In the genomic region with DNA sequence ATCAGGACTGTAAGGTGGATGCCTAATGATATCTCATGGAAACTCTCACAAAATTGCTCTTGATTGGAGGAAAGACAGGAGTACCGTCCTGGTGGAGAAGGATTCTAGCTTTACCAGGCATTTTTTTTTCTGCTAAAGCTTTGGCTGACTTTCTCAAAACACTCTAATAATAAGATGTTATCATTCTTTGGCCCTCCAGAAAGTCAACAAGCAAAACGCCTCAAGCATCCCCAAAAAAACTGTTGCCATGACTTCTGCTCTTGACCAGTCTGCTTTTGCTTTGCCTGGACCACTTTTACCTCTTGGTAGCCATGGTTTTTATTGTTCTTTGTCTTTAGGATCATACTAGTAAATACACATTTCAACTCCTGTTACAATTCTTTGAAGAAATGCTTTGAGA, we compare ENCODE assay signal across 18 cellular contexts. TPM values are rescaled to one million over a fixed set of nuclear protein-coding genes. Genes with fewer than 3 reads are reported as not detected.
A peak's percentile ranks its signal among the peaks of the same experiment; 100 is the strongest.
DNase-seq lines count a peak whose midpoint lies in the region; ATAC-seq and TF ChIP-seq lines count a peak whose summit lies in the region.
"Had no signal": no experiment of that assay in that cellular context is flagged by ENCODE, and none has a peak within 500 bp of the region (broad histone marks: within the 10 kb centered on the region; RNA-seq: fewer than 3 reads in every experiment).

No MANE protein-coding gene starts in this region.

- no peak for TF ChIP-seq POLR2A in spleen (IDR thresholded peaks at IDR 0.05)
- no peak for TF ChIP-seq POLR2A in tibial nerve (IDR thresholded peaks at IDR 0.05)

- H3K4ac ChIP-seq in mesenchymal stem cell (ENCODE audit: low read depth in 1 of 2, low read length in 2 of 2): no peak overlapping the region

- H3K9ac ChIP-seq in mesenchymal stem cell (ENCODE audit: low read length) (peak overlapping the region; percentile 23), smooth muscle cell (ENCODE audit: low read depth) (no peak overlapping the region)
- H3K9ac ChIP-seq: BLaER1 treated with 17β-estradiol and CSF1 and Interleukin-3, amounts not matched to agents 10 nM and 100 nM had no signal

- no peaks in the 10 kb centered on the region for H3F3A ChIP-seq in smooth muscle cell (ENCODE audit: low read depth)

- H3K18ac ChIP-seq in mesenchymal stem cell (ENCODE audit: low read depth in 1 of 2, low read length in 2 of 2): no peak overlapping the region

- H2AFZ ChIP-seq in mesenchymal stem cell (ENCODE audit: low read depth, low read length): no peak overlapping the region
- H2AFZ ChIP-seq in smooth muscle cell (ENCODE audit: low read depth): no peak overlapping the region

- no peak overlapping the region for H3K14ac ChIP-seq in mesenchymal stem cell (ENCODE audit: low read length in 2 of 2)

- no peak overlapping the region for H4K91ac ChIP-seq in mesenchymal stem cell (ENCODE audit: low read length)

- no peak overlapping the region for H2BK120ac ChIP-seq in mesenchymal stem cell (ENCODE audit: low read depth, low read length)

- H3K27me3 ChIP-seq in mesenchymal stem cell (ENCODE audit: control insufficient read depth in 1 of 2, insufficient read depth in 1 of 2, low read length in 2 of 2) (no peaks in the 10 kb centered on the region), smooth muscle cell (ENCODE audit: low read depth) (no peaks in the 10 kb centered on the region), spleen (replicated peaks in 1 of 7) (no peaks in the 10 kb centered on the region), tibial nerve (no peaks in the 10 kb centered on the region)
- H3K27me3 ChIP-seq: BLaER1 treated with 17β-estradiol and CSF1 and Interleukin-3, amounts not matched to agents 10 nM and 100 nM had no signal

- no peak overlapping the region for H4K8ac ChIP-seq in mesenchymal stem cell (ENCODE audit: low read length)

- DNase-seq in DMS79 (lab: John Stamatoyannopoulos, UW) (peak; percentile 23), RPMI7951 (ENCODE audit: low read depth) (peak; percentile 12), fibroblast of mammary gland (ENCODE audit: low read depth) (peak; percentile 11), mesenchymal stem cell (no peak), smooth muscle cell (lab: John Stamatoyannopoulos, UW; ENCODE audit: unreplicated experiment) (no peak), spleen (no peak), tibial nerve (ENCODE audit: low spot score in 2 of 2) (no peak)
- DNase-seq: ACHN; Calu3; CD8-positive, alpha-beta T cell; DMS 273 treated with DMSO at 0.1 percent for 48 hours; DMS53; GF-D8; H9; KG1 had no signal

- H3K79me1 ChIP-seq in mesenchymal stem cell (replicated peaks; ENCODE audit: low read length, poor library complexity, severe bottlenecking): peaks cover 4% of the 10 kb centered on the region

- no peak for ATAC-seq in HG02571 (IDR thresholded peaks at IDR 0.05; ENCODE audit: unreplicated experiment)
- ATAC-seq: CD8-positive, alpha-beta T cell; GM12878 had no signal

- H3K36me3 ChIP-seq in mesenchymal stem cell (ENCODE audit: control insufficient read depth in 1 of 2, insufficient read depth in 2 of 2, low read depth in 1 of 2, low read length in 2 of 2) (no peaks in the 10 kb centered on the region), smooth muscle cell (ENCODE audit: low read depth) (no peaks in the 10 kb centered on the region), spleen (no peaks in the 10 kb centered on the region), tibial nerve (peaks cover 0 to 5% (median 0%) of the 10 kb centered on the region in 3 donors)

- H3K27ac ChIP-seq in mesenchymal stem cell (ENCODE audit: low read length, poor library complexity, severe bottlenecking) (no peak overlapping the region), smooth muscle cell (ENCODE audit: low read depth) (no peak overlapping the region), spleen (no peak overlapping the region), tibial nerve (no peak overlapping the region)
- H3K27ac ChIP-seq: BLaER1 treated with 17β-estradiol and CSF1 and Interleukin-3, amounts not matched to agents 10 nM and 100 nM had no signal

- intact Hi-C loops in spleen (cut with DNase I; ENCODE audit: low total_unique reads): no loop called here

- TF ChIP-seq EP300 in tibial nerve (IDR thresholded peaks at IDR 0.05): no peak

- H2BK12ac ChIP-seq in mesenchymal stem cell (ENCODE audit: low read length in 2 of 2): no peak overlapping the region

- H4K20me1 ChIP-seq in smooth muscle cell (ENCODE audit: low read depth): no peaks in the 10 kb centered on the region
- H4K20me1 ChIP-seq: BLaER1 treated with 17β-estradiol and CSF1 and Interleukin-3, amounts not matched to agents 10 nM and 100 nM had no signal

- no peak overlapping the region for H2AK5ac ChIP-seq in mesenchymal stem cell (ENCODE audit: low read length, severe bottlenecking)

- H2BK5ac ChIP-seq in mesenchymal stem cell (ENCODE audit: low read depth, low read length, poor library complexity, severe bottlenecking): no peak overlapping the region

- H2BK15ac ChIP-seq in mesenchymal stem cell (ENCODE audit: low read depth, poor library complexity, severe bottlenecking): no peak overlapping the region

- H3K4me2 ChIP-seq in mesenchymal stem cell (ENCODE audit: low read length, poor library complexity, severe bottlenecking) (no peak overlapping the region), smooth muscle cell (no peak overlapping the region)
- H3K4me2 ChIP-seq: BLaER1 treated with 17β-estradiol and CSF1 and Interleukin-3, amounts not matched to agents 10 nM and 100 nM had no signal

- H3K9me3 ChIP-seq in mesenchymal stem cell (ENCODE audit: control insufficient read depth, low read length) (no peaks in the 10 kb centered on the region), smooth muscle cell (replicated peaks; ENCODE audit: low read depth) (no peaks in the 10 kb centered on the region), spleen (peaks cover 0 to 11% (median 4%) of the 10 kb centered on the region in 8 donors), tibial nerve (peaks cover 0 to 3% (median 0%) of the 10 kb centered on the region in 4 donors)

- 92% methylated on average over 2 of the region's 2 CpGs for WGBS in mesenchymal stem cell
- 95% methylated on average over 2 of the region's 2 CpGs for WGBS in smooth muscle cell (ENCODE audit: low lambda C conversion rate)
- WGBS in spleen, 5 donors: 88 to 100% (median 90%) methylated on average over 2 of the region's 2 CpGs
- 67 to 75% methylated on average over 2 of the region's 2 CpGs for WGBS in tibial nerve, 2 donors

- TF ChIP-seq CTCF in fibroblast of mammary gland (conservative IDR thresholded peaks at IDR 0.05; ENCODE audit: control insufficient read depth, insufficient read depth, low read depth, low read length) (no peak), smooth muscle cell (IDR thresholded peaks at IDR 0.05; ENCODE audit: borderline replicate concordance, insufficient read depth, poor library complexity, severe bottlenecking) (no peak), spleen (IDR thresholded peaks at IDR 0.05 in 8 of 11, conservative IDR thresholded peaks at IDR 0.05 in 3 of 11) (no peak), tibial nerve (IDR thresholded peaks at IDR 0.05) (no peak)

- no peaks in the 10 kb centered on the region for H3K4me1 ChIP-seq in mesenchymal stem cell (ENCODE audit: control insufficient read depth, insufficient read depth, low read depth, low read length)
- H3K4me1 ChIP-seq in smooth muscle cell (ENCODE audit: low read depth): no peaks in the 10 kb centered on the region
- no peaks in the 10 kb centered on the region for H3K4me1 ChIP-seq in spleen
- H3K4me1 ChIP-seq in tibial nerve: no peaks in the 10 kb centered on the region
- H3K4me1 ChIP-seq: BLaER1 treated with 17β-estradiol and CSF1 and Interleukin-3, amounts not matched to agents 10 nM and 100 nM had no signal

- H3K23ac ChIP-seq in mesenchymal stem cell (ENCODE audit: low read length in 2 of 2): no peak overlapping the region

- no peak overlapping the region for H3K4me3 ChIP-seq in fibroblast of mammary gland (ENCODE audit: control insufficient read depth, low read depth, low read length)
- H3K4me3 ChIP-seq in mesenchymal stem cell (ENCODE audit: insufficient read depth in 1 of 2, low read depth in 1 of 2, low read length in 2 of 2): no peak overlapping the region
- H3K4me3 ChIP-seq in smooth muscle cell: no peak overlapping the region
- H3K4me3 ChIP-seq in spleen: no peak overlapping the region
- no peak overlapping the region for H3K4me3 ChIP-seq in tibial nerve
- H3K4me3 ChIP-seq: BLaER1 treated with 17β-estradiol and CSF1 and Interleukin-3, amounts not matched to agents 10 nM and 100 nM; GM12878 had no signal

- H3K79me2 ChIP-seq in smooth muscle cell (ENCODE audit: low read depth): no peaks in the 10 kb centered on the region

RNA-seq across cellular contexts. Expression of a gene that starts 55.5 kb away (rescaled TPM):
- 13.1 and 18.9 TPM in 2 replicates for total RNA-seq in RPMI7951 (2014; rRNA removed; shearing (Covaris generic))
- 14.9 TPM for polyA plus RNA-seq in mesenchymal stem cell (2013, experiment 1 of 2)
- 14.2 TPM for polyA plus RNA-seq in mesenchymal stem cell (2013, experiment 2 of 2)
- 16.4 and 18.4 TPM in 2 replicates for total RNA-seq in smooth muscle cell
- 12.4 and 12.5 TPM in 2 replicates for polyA plus RNA-seq in smooth muscle cell
- 1 to 10 TPM; 5.8 to 9.4 (median 7.0) TPM for total RNA-seq in spleen
- polyA plus RNA-seq in spleen: 1 to 10 TPM in 2 of 3 donors, under 1 TPM in 1; 0.86 to 1.8 (median 1.6) TPM
- 10 to 100 TPM in 1 of 4 donors, 1 to 10 TPM in 3; 6.3 to 12.3 (median 7.8) TPM for total RNA-seq in tibial nerve

Comparison
In these comparisons a context has a peak if more than half of its experiments do, and no peak if none do; other contexts are left out.
1. DNase-seq: peak in DMS79 (single experiment), RPMI7951 (single experiment) and fibroblast of mammary gland (single experiment); none in mesenchymal stem cell (single experiment), smooth muscle cell (single experiment), spleen (single experiment) and tibial nerve (0 of 2).